Comparison of ENCODE assay signal across 8 cellular contexts in genomic region chr2:60796573-60797509, GRCh38. TPM values are rescaled to one million over a fixed set of nuclear protein-coding genes. Genes with fewer than 3 reads are reported as not detected.
DNase-seq lines count a peak whose midpoint lies in the region; ATAC-seq and TF ChIP-seq lines count a peak whose summit lies in the region.

No MANE protein-coding gene starts in this region.

- no peaks in the 10 kb centered on the region for H4K20me1 ChIP-seq in BLaER1

- peak overlapping the region; percentile 13; the same call in 1 of the 2 replicates for H3K4me2 ChIP-seq in BLaER1

- DNase-seq in OCI-M2 (lab: John Stamatoyannopoulos, UW; ENCODE audit: unreplicated experiment) (peak; percentile 42), heart left ventricle (no peak), NCI-H510A (lab: John Stamatoyannopoulos, UW) (no peak), GM19238 (ENCODE audit: insufficient read length, low spot score) (no peak)
- no peak for DNase-seq in activated CD4-positive, CD25-positive, alpha-beta regulatory T cell treated with anti-CD3 and anti-CD28 coated beads, Interleukin-2, amount 50 U/mL, for 72 hours

- no peaks in the 10 kb centered on the region for H3K27me3 ChIP-seq in BLaER1
- H3K27me3 ChIP-seq in heart left ventricle, result no peaks in the 10 kb centered on the region

- H3K9ac ChIP-seq in BLaER1, result no peak overlapping the region; the same call in 1 of the 2 replicates

- no peaks in the 10 kb centered on the region for H3K9me3 ChIP-seq in BLaER1
- H3K9me3 ChIP-seq in heart left ventricle, result no peaks in the 10 kb centered on the region

- H3K27ac ChIP-seq in BLaER1 (no peak overlapping the region), heart left ventricle (peak overlapping the region in 2 of 12 donors; percentile 40 to 89)

- intact Hi-C loops in heart left ventricle (cut with DNase I), result loop anchor here in 5 of 10 donors (5.0 to 10.0 kb wide), 4 partner anchors 88 to 205 kb away; partner anchors contain the start of gene REL (in 1 of the 5)

- peaks cover 9% of the 10 kb centered on the region for H3K4me1 ChIP-seq in BLaER1
- H3K4me1 ChIP-seq in heart left ventricle, result peaks cover 0 to 31% (median 0%) of the 10 kb centered on the region in 12 donors

- no peak for TF ChIP-seq POLR2A in heart left ventricle (IDR thresholded peaks at IDR 0.05)

- H3K4me3 ChIP-seq in BLaER1, result no peak overlapping the region
- no peak overlapping the region for H3K4me3 ChIP-seq in heart left ventricle

- peaks cover 85% of the 10 kb centered on the region for H3K36me3 ChIP-seq in BLaER1
- H3K36me3 ChIP-seq in heart left ventricle, result peaks cover 0 to 100% (median 89%) of the 10 kb centered on the region in 9 donors

- WGBS in heart left ventricle, 4 donors, result 70 to 81% (median 74%) methylated on average over 6 of the region's 6 CpGs

- TF ChIP-seq CTCF in heart left ventricle (IDR thresholded peaks at IDR 0.05), result no peak

- ATAC-seq in GM21423 (IDR thresholded peaks at IDR 0.05; ENCODE audit: unreplicated experiment) (peak; percentile 55), heart left ventricle (peak in 3 of 4 donors; percentile 33 to 81 (median 70)), HG03025 (IDR thresholded peaks at IDR 0.05; ENCODE audit: low FRiP score, unreplicated experiment) (no peak)

RNA-seq across cellular contexts. Expression of gene PAPOLG, which starts 40.8 kb away (rescaled TPM):
- 10 to 100 TPM in 4 of 9 donors, 1 to 10 TPM in 5; 6.9 to 11.9 (median 10.0) TPM for total RNA-seq in heart left ventricle
- polyA plus RNA-seq in heart left ventricle, result 1 to 10 TPM; 3.8 to 4.4 TPM
